In the genomic region with DNA sequence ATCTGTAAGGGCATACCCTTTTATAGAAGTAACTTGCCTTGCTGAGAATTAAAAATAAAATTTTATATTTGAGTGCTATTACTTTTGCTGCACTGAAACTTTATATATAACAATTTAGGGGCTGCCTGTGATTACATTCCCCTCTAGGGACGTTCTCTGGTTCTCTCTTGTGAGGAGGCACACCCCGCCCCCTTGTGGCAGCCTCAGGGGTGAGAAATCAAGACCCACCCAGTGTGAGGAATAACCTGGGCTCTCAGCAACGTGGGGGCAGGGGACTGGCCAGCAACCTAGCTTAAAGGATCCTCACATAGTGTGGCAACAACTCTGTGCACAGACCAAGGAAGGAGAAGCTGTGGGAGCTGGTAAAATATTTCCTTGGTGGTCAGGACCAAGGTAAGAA, we compare ENCODE assay signal across 8 cellular contexts. TPM values are rescaled to one million over a fixed set of nuclear protein-coding genes. Genes with fewer than 3 reads are reported as not detected.
DNase-seq lines count a peak whose midpoint lies in the region; ATAC-seq, FAIRE-seq and TF ChIP-seq lines count a peak whose summit lies in the region.

No MANE protein-coding gene starts in this region.

- peaks cover 42% of the 10 kb centered on the region for H3K4me1 Mint-ChIP-seq in activated CD4-positive, alpha-beta T cell treated with anti-CD3 and anti-CD28 coated beads, Interleukin-2, amount 10 ng/mL, durations not matched to agents 24 days and 14 days

- H3K4me3 ChIP-seq in HFF-Myc (replicated peaks; ENCODE audit: low read depth, low read length) (no peak overlapping the region), upper lobe of right lung (no peak overlapping the region), left lung (no peak overlapping the region), H7 (ENCODE audit: insufficient read depth, low read depth, low read length) (no peak overlapping the region)

- peak overlapping the region; percentile 37 for H3K27ac Mint-ChIP-seq in activated CD4-positive, alpha-beta T cell treated with anti-CD3 and anti-CD28 coated beads, Interleukin-2, amount 10 ng/mL, durations not matched to agents 24 days and 14 days

- intact Hi-C loops in activated CD4-positive, alpha-beta T cell treated with anti-CD3 and anti-CD28 coated beads, Interleukin-2, amount 10 ng/mL, durations not matched to agents 24 days and 14 days (cut with micrococcal nuclease) = no loop called here
- intact Hi-C loops in upper lobe of right lung (cut with DNase I) = no loop called here
- intact Hi-C loops in left lung (cut with DNase I) = no loop called here

- H3K9me3 ChIP-seq in upper lobe of right lung (no peaks in the 10 kb centered on the region), left lung (no peaks in the 10 kb centered on the region)

- no peaks in the 10 kb centered on the region for H3K36me3 Mint-ChIP-seq in activated CD4-positive, alpha-beta T cell treated with anti-CD3 and anti-CD28 coated beads, Interleukin-2, amount 10 ng/mL, durations not matched to agents 24 days and 14 days (ENCODE audit: low read depth)

- DNase-seq in AG09319 (ENCODE audit: extremely low read depth, low read depth) = no peak
- DNase-seq in HFF-Myc (ENCODE audit: extremely low read depth, low read depth) = no peak
- DNase-seq in activated CD4-positive, alpha-beta T cell treated with anti-CD3 and anti-CD28 coated beads, Interleukin-2, amount 10 ng/mL, durations not matched to agents 24 days and 14 days = peak; percentile 81
- DNase-seq in foreskin keratinocyte = no peak
- no peak for DNase-seq in upper lobe of right lung
- no peak for DNase-seq in GM12891 (ENCODE audit: insufficient read length, low spot score)
- DNase-seq in left lung = no peak
- no peak for DNase-seq in H7

- H3K27me3 Mint-ChIP-seq in activated CD4-positive, alpha-beta T cell treated with anti-CD3 and anti-CD28 coated beads, Interleukin-2, amount 10 ng/mL, durations not matched to agents 24 days and 14 days = peaks cover 8% of the 10 kb centered on the region

- H3K36me3 ChIP-seq in upper lobe of right lung (no peaks in the 10 kb centered on the region), left lung (no peaks in the 10 kb centered on the region), H7 (replicated peaks; ENCODE audit: control insufficient read depth, insufficient read depth, low read length) (no peaks in the 10 kb centered on the region)

- H3K4me1 ChIP-seq in foreskin keratinocyte (peaks cover 14% of the 10 kb centered on the region), upper lobe of right lung (no peaks in the 10 kb centered on the region), left lung (no peaks in the 10 kb centered on the region)

- H3K27ac ChIP-seq in foreskin keratinocyte (no peak overlapping the region), upper lobe of right lung (no peak overlapping the region), left lung (no peak overlapping the region)

- H3K9me3 Mint-ChIP-seq in activated CD4-positive, alpha-beta T cell treated with anti-CD3 and anti-CD28 coated beads, Interleukin-2, amount 10 ng/mL, durations not matched to agents 24 days and 14 days = peaks cover 5% of the 10 kb centered on the region

- ATAC-seq in foreskin keratinocyte = no peak
- no peak for ATAC-seq in upper lobe of right lung
- no peak for ATAC-seq in left lung

- H3K27me3 ChIP-seq in foreskin keratinocyte (no peaks in the 10 kb centered on the region), upper lobe of right lung (no peaks in the 10 kb centered on the region), left lung (peaks cover 0 to 6% of the 10 kb centered on the region in 2 donors), H7 (ENCODE audit: control insufficient read depth, insufficient read depth, low read length) (no peaks in the 10 kb centered on the region)

- TF ChIP-seq CTCF in AG09319 (IDR thresholded peaks at IDR 0.05; ENCODE audit: low read depth, low read length) (peak; percentile 19), HFF-Myc (IDR thresholded peaks at IDR 0.05; ENCODE audit: low read depth, low read length, missing control alignments) (peak; percentile 42), foreskin keratinocyte (conservative IDR thresholded peaks at IDR 0.05) (peak; percentile 50), upper lobe of right lung (IDR thresholded peaks at IDR 0.05) (peak; percentile 21), left lung (IDR thresholded peaks at IDR 0.05) (no peak)

- H3K4me3 Mint-ChIP-seq in activated CD4-positive, alpha-beta T cell treated with anti-CD3 and anti-CD28 coated beads, Interleukin-2, amount 10 ng/mL, durations not matched to agents 24 days and 14 days = no peak overlapping the region

- FAIRE-seq in GM12891 (lab: Jason Lieb, UNC) = no peak

- no peak for TF ChIP-seq POLR2A in GM12891 (IDR thresholded peaks at IDR 0.05; ENCODE audit: low read depth, low read length)

TF ChIP-seq in GM12891, 5 proteins besides CTCF, POLR2A, EP300 and RAD21:
- TF ChIP-seq TAF1 (IDR thresholded peaks at IDR 0.05; ENCODE audit: low read depth, low read length) = no peak

RNA-seq across cellular contexts. Expression of a gene that starts 43.7 kb away (rescaled TPM):
- not detected in 2 replicates for total RNA-seq in activated CD4-positive, alpha-beta T cell treated with anti-CD3 and anti-CD28 coated beads, Interleukin-2, amount 10 ng/mL, durations not matched to agents 24 days and 14 days
- total RNA-seq in foreskin keratinocyte (not detected in 2 replicates), upper lobe of right lung (not detected), left lung (not detected)
- not detected in 2 replicates for polyA plus RNA-seq in foreskin keratinocyte
- polyA plus RNA-seq in GM12891 (2012; ENCODE audit: low read depth, missing spikeins) = not detected
- total RNA-seq in H7 (2014; rRNA removed; shearing (Covaris generic)) = not detected in 2 replicates

RNA-seq across cellular contexts. Expression of a gene that starts 51.6 kb away (rescaled TPM):
- 0.50 and 0.58 TPM in 2 replicates for total RNA-seq in activated CD4-positive, alpha-beta T cell treated with anti-CD3 and anti-CD28 coated beads, Interleukin-2, amount 10 ng/mL, durations not matched to agents 24 days and 14 days
- total RNA-seq in foreskin keratinocyte (0.25 and 0.88 TPM in 2 replicates), upper lobe of right lung (1.4 TPM), left lung (1 to 10 TPM; 1.2 TPM)
- 0.07 and 0.48 TPM in 2 replicates for polyA plus RNA-seq in foreskin keratinocyte
- 0.14 TPM for polyA plus RNA-seq in GM12891 (2012; ENCODE audit: low read depth, missing spikeins)
- 0.11 and 0.76 TPM in 2 replicates for total RNA-seq in H7 (2014; rRNA removed; shearing (Covaris generic))

RNA-seq across cellular contexts. Expression of a gene that starts 55.6 kb away (rescaled TPM):
- total RNA-seq in activated CD4-positive, alpha-beta T cell treated with anti-CD3 and anti-CD28 coated beads, Interleukin-2, amount 10 ng/mL, durations not matched to agents 24 days and 14 days = not detected in 2 replicates
- total RNA-seq in foreskin keratinocyte = not detected in 2 replicates
- not detected in 2 replicates for polyA plus RNA-seq in foreskin keratinocyte
- total RNA-seq in upper lobe of right lung = not detected
- not detected for polyA plus RNA-seq in GM12891 (2012; ENCODE audit: low read depth, missing spikeins)
- total RNA-seq in left lung = not detected
- not detected in 2 replicates for total RNA-seq in H7 (2014; rRNA removed; shearing (Covaris generic))

Comparison
In these comparisons a context has a peak if more than half of its experiments do, and no peak if none do; other contexts are left out.
1. CTCF ChIP-seq: peak in AG09319 (single experiment), HFF-Myc (single experiment), foreskin keratinocyte (single experiment) and upper lobe of right lung (single experiment); none in left lung (0 of 2).